In genomic region chr12:38886064-38886463, GRCh38 we compare ENCODE assay signal across 12 cellular contexts. TPM values are rescaled to one million over a fixed set of nuclear protein-coding genes. Genes with fewer than 3 reads are reported as not detected.
DNase-seq lines count a peak whose midpoint lies in the region; ATAC-seq, FAIRE-seq and TF ChIP-seq lines count a peak whose summit lies in the region.
"Had no signal": no experiment of that assay in that cellular context is flagged by ENCODE, and none has a peak within 500 bp of the region (broad histone marks: within the 10 kb centered on the region; RNA-seq: fewer than 3 reads in every experiment).

No MANE protein-coding gene starts in this region.

- no peak overlapping the region for H3K27ac ChIP-seq in adrenal gland
- H3K27ac ChIP-seq: HL-60, SK-N-MC had no signal

- intact Hi-C loops in adrenal gland (cut with DNase I) = no loop called here

- peak; percentile 77 for FAIRE-seq in islet of Langerhans (lab: Jason Lieb, UNC)

- H3K9me3 ChIP-seq in adrenal gland (replicated peaks in 1 of 3) = no peaks in the 10 kb centered on the region

- TF ChIP-seq POLR2A in adrenal gland (IDR thresholded peaks at IDR 0.05) = no peak

- H3K4me1 ChIP-seq in adrenal gland (replicated peaks in 1 of 2) = peaks cover 0 to 3% of the 10 kb centered on the region in 2 donors

- ATAC-seq in HG03442 (IDR thresholded peaks at IDR 0.05; ENCODE audit: unreplicated experiment) (no peak), GM19452 (IDR thresholded peaks at IDR 0.05; ENCODE audit: unreplicated experiment) (no peak)

- DNase-seq in A172 (ENCODE audit: low spot score) (peak; percentile 70), GOT3 (lab: John Stamatoyannopoulos, UW) (peak; percentile 61), adrenal gland (peak; percentile 43 to 79 (median 76)), hepatic stellate cell (ENCODE audit: low spot score) (no peak), cerebellum (ENCODE audit: low spot score) (no peak)
- DNase-seq: COR-L47, NCI-H187 treated with DMSO at 0.1 percent for 48 hours had no signal

- no peaks in the 10 kb centered on the region for H3K27me3 ChIP-seq in adrenal gland

- H3K36me3 ChIP-seq in adrenal gland (replicated peaks in 1 of 2) = no peaks in the 10 kb centered on the region

- H3K4me3 ChIP-seq in adrenal gland = no peak overlapping the region
- H3K4me3 ChIP-seq: SK-N-MC had no signal

- no peak for TF ChIP-seq CTCF in adrenal gland (IDR thresholded peaks at IDR 0.05)

RNA-seq across cellular contexts. Expression of gene CPNE8, which starts 19.3 kb away (rescaled TPM):
- total RNA-seq in A172 (2014; rRNA removed; shearing (Covaris generic)) = 0.09 and 0.48 TPM in 2 replicates
- total RNA-seq in adrenal gland = 10 to 100 TPM; 11.4 to 36.3 (median 20.4) TPM
- polyA plus RNA-seq in adrenal gland = 10 to 100 TPM in 1 of 3 donors, 1 to 10 TPM in 2; 8.6 to 10.5 (median 8.7) TPM
- 36.2 TPM for total RNA-seq in cerebellum

Comparison
In these comparisons a context has a peak if more than half of its experiments do, and no peak if none do; other contexts are left out.
1. DNase-seq: peak in A172 (single experiment), GOT3 (single experiment) and adrenal gland (7 of 7); none in hepatic stellate cell (single experiment) and cerebellum (single experiment).